20 cellular contexts compared by ENCODE assay signal in the genomic region with DNA sequence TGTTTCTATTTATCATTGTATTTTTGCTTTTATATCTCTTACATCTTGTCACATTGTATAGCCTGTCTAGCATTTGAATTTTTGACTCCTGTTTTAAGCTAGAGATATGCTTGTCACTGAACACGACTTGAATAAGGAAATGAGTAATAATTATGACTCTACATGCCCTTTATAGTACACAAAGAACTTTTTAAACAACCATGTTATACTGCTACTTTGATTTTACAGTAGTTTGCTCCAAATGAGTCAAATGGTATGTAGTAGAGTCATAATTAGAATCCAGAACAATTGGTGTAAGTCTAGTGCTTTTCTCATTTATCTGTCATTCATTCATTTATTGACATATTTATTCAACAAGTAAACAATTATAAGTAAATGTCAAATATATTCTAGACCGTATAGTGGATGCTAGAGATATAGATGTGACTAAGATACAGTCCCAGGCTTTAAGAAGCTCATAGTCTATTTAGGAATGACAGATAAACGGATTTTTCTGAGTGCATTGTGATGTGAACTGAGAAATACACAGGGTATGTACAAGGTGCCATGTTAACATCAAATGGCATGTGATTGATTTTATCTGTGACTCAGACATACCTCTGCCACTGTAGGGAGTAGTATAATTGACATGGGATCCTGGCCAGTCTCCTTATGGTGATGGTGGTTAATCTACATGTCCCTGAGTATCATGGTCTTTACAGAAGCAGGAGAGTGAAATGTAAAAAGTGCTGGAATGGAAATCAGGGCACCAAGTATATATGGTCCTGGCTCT.
"Had no signal": no experiment of that assay in that cellular context is flagged by ENCODE, and none has a peak within 500 bp of the region (broad histone marks: within the 10 kb centered on the region; RNA-seq: fewer than 3 reads in every experiment).

No MANE protein-coding gene starts in this region.

- H3K27ac ChIP-seq: body of pancreas, gastroesophageal sphincter, transverse colon, uterus had no signal

- H3K36me3 ChIP-seq: gastroesophageal sphincter, transverse colon, uterus had no signal

- H3K9me3 ChIP-seq: body of pancreas, gastroesophageal sphincter, transverse colon, uterus had no signal

- H3K27ac Mint-ChIP-seq: activated CD4-positive, alpha-beta T cell treated with anti-CD3 and anti-CD28 coated beads for 36 hours; activated naive CD8-positive, alpha-beta T cell; activated T-helper 1 cell treated with anti-CD3 and anti-CD28 coated beads, Interleukin-12 subunit alpha, Interleukin-12 subunit beta, Interleukin-2, Interleukin-4 antibody, amounts not matched to agents 30 ng/mL and 10 ng/mL and 1 ng/mL, durations not matched to agents 14 hours and 24 hours and 36 hours; endodermal cell; immature natural killer cell; memory B cell; progenitor cell of endocrine pancreas; stimulated activated naive CD8-positive, alpha-beta T cell treated with anti-CD3 and anti-CD28 coated beads, Interleukin-15, Interleukin-2, amounts not matched to agents 100 ng/mL and 50 ng/mL, for 24 hours had no signal

- H3K36me3 Mint-ChIP-seq: activated naive CD8-positive, alpha-beta T cell; immature natural killer cell; memory B cell had no signal

- H3K4me1 ChIP-seq: transverse colon, uterus had no signal

- H3K9me3 Mint-ChIP-seq: activated T-helper 1 cell treated with anti-CD3 and anti-CD28 coated beads, Interleukin-12 subunit alpha, Interleukin-12 subunit beta, Interleukin-2, Interleukin-4 antibody, amounts not matched to agents 30 ng/mL and 10 ng/mL and 1 ng/mL, durations not matched to agents 14 hours and 24 hours and 36 hours; endodermal cell; neural crest cell had no signal

- H3K27me3 ChIP-seq: body of pancreas, gastroesophageal sphincter, transverse colon, uterus had no signal

- ATAC-seq: activated CD4-positive, alpha-beta T cell treated with anti-CD3 and anti-CD28 coated beads for 36 hours; body of pancreas; gastroesophageal sphincter had no signal

- H3K4me1 Mint-ChIP-seq: activated CD4-positive, alpha-beta T cell treated with anti-CD3 and anti-CD28 coated beads for 36 hours; immature natural killer cell; memory B cell had no signal

- DNase-seq: activated CD4-positive, alpha-beta T cell treated with anti-CD3 and anti-CD28 coated beads for 36 hours; activated CD4-positive, alpha-beta T cell treated with anti-CD3 and anti-CD28 coated beads, Interleukin-2, amount 50 U/mL, for 48 hours; activated gamma-delta T cell treated with Interleukin-2 at 50 U/mL for 16 hours; amniotic stem cell; body of pancreas; caudate nucleus; endodermal cell; erythroblast; immature natural killer cell; stimulated activated CD4-positive, alpha-beta T cell treated with anti-CD3 and anti-CD28 coated beads, Interleukin-12 subunit alpha, Interleukin-12 subunit beta, amount 100 ng/mL, for 4 hours; stimulated activated CD4-positive, alpha-beta T cell treated with anti-CD3 and anti-CD28 coated beads, Interleukin-1b, Interleukin-23, amount 100 ng/mL, for 48 hours; transverse colon; uterus had no signal

- H3K4me3 ChIP-seq: body of pancreas, gastroesophageal sphincter, transverse colon, uterus had no signal

- H3K4me3 Mint-ChIP-seq: activated CD4-positive, alpha-beta T cell treated with anti-CD3 and anti-CD28 coated beads for 36 hours; activated naive CD8-positive, alpha-beta T cell; activated T-helper 1 cell treated with anti-CD3 and anti-CD28 coated beads, Interleukin-12 subunit alpha, Interleukin-12 subunit beta, Interleukin-2, Interleukin-4 antibody, amounts not matched to agents 30 ng/mL and 10 ng/mL and 1 ng/mL, durations not matched to agents 14 hours and 24 hours and 36 hours; endodermal cell; immature natural killer cell; memory B cell; neural crest cell; stimulated activated naive CD8-positive, alpha-beta T cell treated with anti-CD3 and anti-CD28 coated beads, Interleukin-15, Interleukin-2, amounts not matched to agents 100 ng/mL and 50 ng/mL, for 24 hours had no signal
